In the genomic region with DNA sequence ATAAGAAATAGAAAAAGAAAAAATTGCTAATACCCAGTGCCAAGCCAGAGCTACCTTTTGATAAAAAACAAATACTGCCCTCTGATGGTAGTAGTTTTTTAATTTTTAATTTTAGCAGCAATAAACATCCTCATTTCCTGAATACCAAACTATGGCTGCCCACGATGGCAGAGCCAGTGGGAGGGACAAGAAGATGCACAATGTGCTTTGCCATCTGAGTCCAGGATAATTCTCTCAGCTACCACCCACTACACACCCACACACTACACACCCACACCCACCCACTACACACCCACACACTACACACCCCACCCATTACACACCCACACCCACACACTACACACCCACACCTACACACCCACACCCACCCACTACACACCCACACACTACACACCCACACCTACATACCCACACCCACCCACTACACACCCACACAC, we compare ENCODE assay signal across 9 cellular contexts. TPM values are rescaled to one million over a fixed set of nuclear protein-coding genes. Genes with fewer than 3 reads are reported as not detected.
DNase-seq lines count a peak whose midpoint lies in the region; ATAC-seq lines count a peak whose summit lies in the region.
"Had no signal": no experiment of that assay in that cellular context is flagged by ENCODE, and none has a peak within 500 bp of the region (broad histone marks: within the 10 kb centered on the region; RNA-seq: fewer than 3 reads in every experiment).

No MANE protein-coding gene starts in this region.

- ATAC-seq in HG03521 (IDR thresholded peaks at IDR 0.05; ENCODE audit: unreplicated experiment): no peak
- ATAC-seq: WTC11 had no signal

- peaks cover 4% of the 10 kb centered on the region for H3K9me3 Mint-ChIP-seq in activated CD4-positive, alpha-beta T cell treated with anti-CD3 and anti-CD28 coated beads, Interleukin-2, amount 10 ng/mL, durations not matched to agents 24 days and 14 days
- no peaks in the 10 kb centered on the region for H3K9me3 Mint-ChIP-seq in immature natural killer cell
- H3K9me3 Mint-ChIP-seq: WTC11 had no signal

- H3K36me3 Mint-ChIP-seq in activated CD4-positive, alpha-beta T cell treated with anti-CD3 and anti-CD28 coated beads, Interleukin-2, amount 10 ng/mL, durations not matched to agents 24 days and 14 days (ENCODE audit: low read depth): peaks cover 4% of the 10 kb centered on the region
- H3K36me3 Mint-ChIP-seq in immature natural killer cell: no peaks in the 10 kb centered on the region
- H3K36me3 Mint-ChIP-seq: WTC11 had no signal

- peaks cover 17% of the 10 kb centered on the region for H3K4me1 Mint-ChIP-seq in activated CD4-positive, alpha-beta T cell treated with anti-CD3 and anti-CD28 coated beads, Interleukin-2, amount 10 ng/mL, durations not matched to agents 24 days and 14 days
- peaks cover 6 to 17% of the 10 kb centered on the region in 2 donors for H3K4me1 Mint-ChIP-seq in immature natural killer cell
- H3K4me1 Mint-ChIP-seq: WTC11 had no signal

- intact Hi-C loops in activated CD4-positive, alpha-beta T cell treated with anti-CD3 and anti-CD28 coated beads, Interleukin-2, amount 10 ng/mL, durations not matched to agents 24 days and 14 days (cut with micrococcal nuclease): loop anchor here (1.0 to 2.0 kb wide), 2 partner anchors 55 to 191 kb away; partner anchors contain the start of genes NRROS and RNF168

- DNase-seq in COR-L47 (lab: John Stamatoyannopoulos, UW): peak; percentile 4
- DNase-seq in Jurkat, Clone E6-1 (ENCODE audit: low read depth, low spot score): peak; percentile 31
- DNase-seq in activated CD4-positive, alpha-beta T cell treated with anti-CD3 and anti-CD28 coated beads, Interleukin-2, amount 10 ng/mL, durations not matched to agents 24 days and 14 days: peak; percentile 63
- peak; percentile 53 to 60 (median 58) for DNase-seq in immature natural killer cell
- DNase-seq in NCI-H1092 treated with DMSO at 0.1 percent for 48 hours (lab: John Stamatoyannopoulos, UW): no peak
- DNase-seq in NCI-H524 treated with DMSO at 0.1 percent for 48 hours (lab: John Stamatoyannopoulos, UW): no peak
- no peak for DNase-seq in amniotic stem cell (lab: John Stamatoyannopoulos, UW)

- no peak overlapping the region for H3K4me3 ChIP-seq in Jurkat, Clone E6-1 (ENCODE audit: low read length)

- H3K27me3 Mint-ChIP-seq in activated CD4-positive, alpha-beta T cell treated with anti-CD3 and anti-CD28 coated beads, Interleukin-2, amount 10 ng/mL, durations not matched to agents 24 days and 14 days: peaks cover 5% of the 10 kb centered on the region
- H3K27me3 Mint-ChIP-seq in immature natural killer cell (ENCODE audit: low read depth in 3 of 3): peaks cover 11 to 18% (median 15%) of the 10 kb centered on the region in 3 donors

- H3K27ac Mint-ChIP-seq in activated CD4-positive, alpha-beta T cell treated with anti-CD3 and anti-CD28 coated beads, Interleukin-2, amount 10 ng/mL, durations not matched to agents 24 days and 14 days: peak overlapping the region; percentile 89
- H3K27ac Mint-ChIP-seq in immature natural killer cell: peak overlapping the region in 2 of 6 donors; percentile 29 to 49
- H3K27ac Mint-ChIP-seq: WTC11 had no signal

- no peak overlapping the region for H3K4me3 Mint-ChIP-seq in activated CD4-positive, alpha-beta T cell treated with anti-CD3 and anti-CD28 coated beads, Interleukin-2, amount 10 ng/mL, durations not matched to agents 24 days and 14 days
- H3K4me3 Mint-ChIP-seq in immature natural killer cell: no peak overlapping the region
- H3K4me3 Mint-ChIP-seq: WTC11 had no signal

RNA-seq across cellular contexts. Expression of gene CEP19, which starts 17.8 kb away (rescaled TPM):
- polyA plus RNA-seq in Jurkat, Clone E6-1 (2012; ENCODE audit: insufficient read depth, insufficient read length): 3.8 TPM
- total RNA-seq in activated CD4-positive, alpha-beta T cell treated with anti-CD3 and anti-CD28 coated beads, Interleukin-2, amount 10 ng/mL, durations not matched to agents 24 days and 14 days: 3.9 and 4.0 TPM in 2 replicates
- 1 to 10 TPM; 2.3 to 3.3 (median 2.3) TPM for polyA plus RNA-seq in immature natural killer cell

RNA-seq across cellular contexts. Expression of gene PIGX, which starts 18.0 kb away (rescaled TPM):
- polyA plus RNA-seq in Jurkat, Clone E6-1 (2012; ENCODE audit: insufficient read depth, insufficient read length): 49.4 TPM
- 54.3 and 54.5 TPM in 2 replicates for total RNA-seq in activated CD4-positive, alpha-beta T cell treated with anti-CD3 and anti-CD28 coated beads, Interleukin-2, amount 10 ng/mL, durations not matched to agents 24 days and 14 days
- 10 to 100 TPM; 38.3 to 55.6 (median 42.6) TPM for polyA plus RNA-seq in immature natural killer cell

RNA-seq across cellular contexts. Expression of gene PAK2, which starts 45.4 kb away (rescaled TPM):
- 98.7 TPM for polyA plus RNA-seq in Jurkat, Clone E6-1 (2012; ENCODE audit: insufficient read depth, insufficient read length)
- total RNA-seq in activated CD4-positive, alpha-beta T cell treated with anti-CD3 and anti-CD28 coated beads, Interleukin-2, amount 10 ng/mL, durations not matched to agents 24 days and 14 days: 81.1 and 92.5 TPM in 2 replicates
- polyA plus RNA-seq in immature natural killer cell: 10 to 100 TPM; 20.2 to 34.1 (median 21.7) TPM

RNA-seq across cellular contexts. Expression of gene NRROS, which starts 54.7 kb away (rescaled TPM):
- 43.7 TPM for polyA plus RNA-seq in Jurkat, Clone E6-1 (2012; ENCODE audit: insufficient read depth, insufficient read length)
- total RNA-seq in activated CD4-positive, alpha-beta T cell treated with anti-CD3 and anti-CD28 coated beads, Interleukin-2, amount 10 ng/mL, durations not matched to agents 24 days and 14 days: 38.2 and 39.0 TPM in 2 replicates
- polyA plus RNA-seq in immature natural killer cell: 10 to 100 TPM in 1 of 3 donors, 1 to 10 TPM in 2; 6.3 to 14.1 (median 8.0) TPM

Comparison
In these comparisons a context has a peak if more than half of its experiments do, and no peak if none do; other contexts are left out.
1. DNase-seq: peak in COR-L47 (single experiment), Jurkat, Clone E6-1 (single experiment), activated CD4-positive, alpha-beta T cell treated with anti-CD3 and anti-CD28 coated beads, Interleukin-2, amount 10 ng/mL, durations not matched to agents 24 days and 14 days (single experiment) and immature natural killer cell (3 of 3); none in NCI-H1092 treated with DMSO at 0.1 percent for 48 hours (single experiment), NCI-H524 treated with DMSO at 0.1 percent for 48 hours (single experiment) and amniotic stem cell (single experiment).